9 cellular contexts compared by ENCODE assay signal in the genomic region with DNA sequence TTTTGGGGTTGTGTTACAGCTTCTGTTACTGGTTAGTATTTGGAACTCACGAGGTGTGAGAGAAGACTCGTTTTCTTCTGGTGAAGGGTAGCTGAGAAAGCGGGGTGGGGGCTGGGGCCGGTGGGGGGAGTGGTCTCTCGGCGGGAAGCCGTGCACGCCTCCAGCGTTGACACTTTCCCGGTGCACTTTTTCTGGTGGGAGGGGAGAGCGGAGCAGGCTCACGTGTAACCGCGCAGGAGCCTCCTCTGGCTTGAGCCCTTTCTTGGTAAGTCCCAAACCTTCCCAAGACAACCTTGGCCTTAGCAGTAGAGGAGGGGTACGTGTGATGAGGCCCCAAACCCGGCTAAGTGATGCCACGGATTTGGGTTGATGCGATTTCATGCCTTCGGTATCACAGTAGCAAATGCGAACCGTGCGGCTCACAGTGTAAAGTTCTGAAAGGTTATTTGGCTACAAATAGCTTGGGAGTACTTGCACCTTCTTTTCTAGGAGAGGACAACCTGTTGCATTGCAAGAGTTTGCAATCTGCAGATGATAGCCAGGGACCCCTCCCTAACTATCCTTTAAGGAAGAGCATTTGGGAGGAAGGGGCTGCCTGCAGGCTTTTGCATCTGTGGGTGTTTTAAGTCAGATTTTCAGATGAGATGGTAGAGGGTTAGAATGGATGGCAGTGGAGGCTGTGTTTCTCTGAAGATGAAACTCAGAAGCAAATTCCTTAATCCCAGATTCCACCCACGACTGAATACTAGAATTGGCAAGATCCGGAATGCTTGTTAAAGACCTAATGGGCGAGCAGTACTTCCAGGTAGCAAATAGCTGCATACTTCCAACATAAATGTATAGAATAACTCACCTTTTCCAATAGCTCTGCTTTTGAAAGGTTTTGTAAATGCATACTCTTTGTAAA. TPM values are rescaled to one million over a fixed set of nuclear protein-coding genes. Genes with fewer than 3 reads are reported as not detected.
DNase-seq lines count a peak whose midpoint lies in the region; ATAC-seq and TF ChIP-seq lines count a peak whose summit lies in the region.
"Had no signal": no experiment of that assay in that cellular context is flagged by ENCODE, and none has a peak within 500 bp of the region (broad histone marks: within the 10 kb centered on the region; RNA-seq: fewer than 3 reads in every experiment).

No MANE protein-coding gene starts in this region.

- no peak for ATAC-seq in CD4-positive, alpha-beta T cell (ENCODE audit: poor library complexity)
- ATAC-seq in T-cell (replicated peaks in 1 of 4) (no peak), heart left ventricle (peak; percentile 26 to 43 (median 30)), GM21390 (IDR thresholded peaks at IDR 0.05; ENCODE audit: unreplicated experiment) (no peak), GM21786 (IDR thresholded peaks at IDR 0.05; ENCODE audit: unreplicated experiment) (no peak), HG02798 (IDR thresholded peaks at IDR 0.05; ENCODE audit: poor library complexity, unreplicated experiment) (no peak)

- peaks cover 0 to 15% (median 0%) of the 10 kb centered on the region in 9 donors for H3K36me3 ChIP-seq in heart left ventricle

- H3K4me1 Mint-ChIP-seq in CD4-positive, alpha-beta T cell (ENCODE audit: low read depth) = peaks cover 24% of the 10 kb centered on the region
- H3K4me1 Mint-ChIP-seq in T-cell = peaks cover 15 to 27% (median 24%) of the 10 kb centered on the region in 3 donors

- no peak overlapping the region for H3K27ac ChIP-seq in CD4-positive, alpha-beta T cell (ENCODE audit: low read depth, low read length)
- H3K27ac ChIP-seq in heart left ventricle = peak overlapping the region; percentile 36 to 94 (median 82)

- H3K9me3 ChIP-seq in CD4-positive, alpha-beta T cell (ENCODE audit: control insufficient read depth, low read length) = no peaks in the 10 kb centered on the region
- peaks cover 0 to 3% (median 0%) of the 10 kb centered on the region in 12 donors for H3K9me3 ChIP-seq in heart left ventricle

- POLR2A ChIA-PET in CD4-positive, alpha-beta T cell (lab: Charles Lee) = interaction anchor here (5.1 kb wide), 1 partner anchor 29 kb away, joined by 57 read pairs; no protein-coding TSS in a partner anchor
- POLR2A ChIA-PET in T-cell (lab: Charles Lee) = no interaction called here

- no peak for TF ChIP-seq POLR2A in heart left ventricle (IDR thresholded peaks at IDR 0.05)

- TF ChIP-seq CTCF in CD4-positive, alpha-beta T cell (IDR thresholded peaks at IDR 0.05) = no peak
- no peak for TF ChIP-seq CTCF in heart left ventricle (IDR thresholded peaks at IDR 0.05)

- no peaks in the 10 kb centered on the region for H3K36me3 Mint-ChIP-seq in CD4-positive, alpha-beta T cell (ENCODE audit: low read depth)
- no peaks in the 10 kb centered on the region for H3K36me3 Mint-ChIP-seq in T-cell

- H3K27me3 Mint-ChIP-seq in CD4-positive, alpha-beta T cell = peaks cover 57% of the 10 kb centered on the region
- peaks cover 47 to 61% of the 10 kb centered on the region in 2 donors for H3K27me3 Mint-ChIP-seq in T-cell

- H3K4me3 Mint-ChIP-seq in CD4-positive, alpha-beta T cell = peak overlapping the region; percentile 76
- H3K4me3 Mint-ChIP-seq in T-cell = peak overlapping the region; percentile 64 to 80 (median 79)

- peak in 1 of 10 experiments; percentile 5 for DNase-seq in CD4-positive, alpha-beta T cell
- DNase-seq in T-cell (peak in 4 of 34 experiments; percentile 0 to 7 (median 4)), heart left ventricle (peak in 3 of 5 donors; percentile 32 to 50 (median 48)), nucleus accumbens (lab: John Stamatoyannopoulos, UW) (peak in 29 of 56 donors; percentile 3 to 64 (median 33)), germinal center (ENCODE audit: low spot score) (no peak)
- DNase-seq: NCI-H187 treated with DMSO at 0.1 percent for 48 hours had no signal

- H3K9me3 Mint-ChIP-seq in CD4-positive, alpha-beta T cell = no peaks in the 10 kb centered on the region
- peaks cover 0 to 3% (median 0%) of the 10 kb centered on the region in 3 donors for H3K9me3 Mint-ChIP-seq in T-cell

- peaks cover 39% of the 10 kb centered on the region for H3K27me3 ChIP-seq in CD4-positive, alpha-beta T cell (ENCODE audit: control insufficient read depth, insufficient read depth, low read length)
- H3K27me3 ChIP-seq in heart left ventricle = peaks cover 0 to 60% (median 0%) of the 10 kb centered on the region in 9 donors

- intact Hi-C loops in CD4-positive, alpha-beta T cell (cut with DNase I, micrococcal nuclease) = loop anchor here in 1 of 2 experiments (10.0 kb wide), 1 partner anchor 302 kb away; the partner anchor contains the start of genes COX11 and STXBP4
- intact Hi-C loops in heart left ventricle (cut with DNase I) = loop anchor here in 4 of 10 donors (1.0 to 10.0 kb wide), 5 partner anchors 18 to 272 kb away; no protein-coding TSS in a partner anchor

- H3K4me1 ChIP-seq in heart left ventricle = peaks cover 0 to 52% (median 35%) of the 10 kb centered on the region in 12 donors

- peak overlapping the region; percentile 50 to 89 (median 68) for H3K4me3 ChIP-seq in heart left ventricle

- H3K27ac Mint-ChIP-seq in CD4-positive, alpha-beta T cell = no peak overlapping the region
- H3K27ac Mint-ChIP-seq in T-cell = peak overlapping the region in 1 of 2 donors; percentile 66

- CTCF ChIA-PET in CD4-positive, alpha-beta T cell (lab: Charles Lee) = no interaction called here
- CTCF ChIA-PET in T-cell (lab: Charles Lee) = interaction anchor here in 1 of 2 donors (0.9 to 2.3 kb wide), 2 partner anchors 27 to 28 kb away, joined by 4 to 9 read pairs; no protein-coding TSS in a partner anchor

- 9 to 17% (median 11%) methylated on average over 18 to 25 of the region's 25 CpGs for WGBS in heart left ventricle, 4 donors

RNA-seq across cellular contexts. Expression of gene HLF, which starts 1.5 kb away (rescaled TPM):
- 1 to 10 TPM; 4.3 to 4.9 TPM for total RNA-seq in CD4-positive, alpha-beta T cell
- 1 to 10 TPM in 3 of 5 donors, under 1 TPM in 2; 0.55 to 5.2 (median 2.5) TPM for total RNA-seq in T-cell
- total RNA-seq in heart left ventricle = 10 to 100 TPM in 7 of 9 donors, 1 to 10 TPM in 2; 7.5 to 46.3 (median 28.7) TPM
- polyA plus RNA-seq in heart left ventricle = 1 to 10 TPM; 5.3 to 6.9 TPM

Comparison
In these comparisons a context has a peak if more than half of its experiments do, and no peak if none do; other contexts are left out.
1. ATAC-seq: peak in heart left ventricle (4 of 4); none in CD4-positive, alpha-beta T cell (single experiment), T-cell (0 of 4), GM21390 (single experiment), GM21786 (single experiment) and HG02798 (single experiment).